In the genomic region with DNA sequence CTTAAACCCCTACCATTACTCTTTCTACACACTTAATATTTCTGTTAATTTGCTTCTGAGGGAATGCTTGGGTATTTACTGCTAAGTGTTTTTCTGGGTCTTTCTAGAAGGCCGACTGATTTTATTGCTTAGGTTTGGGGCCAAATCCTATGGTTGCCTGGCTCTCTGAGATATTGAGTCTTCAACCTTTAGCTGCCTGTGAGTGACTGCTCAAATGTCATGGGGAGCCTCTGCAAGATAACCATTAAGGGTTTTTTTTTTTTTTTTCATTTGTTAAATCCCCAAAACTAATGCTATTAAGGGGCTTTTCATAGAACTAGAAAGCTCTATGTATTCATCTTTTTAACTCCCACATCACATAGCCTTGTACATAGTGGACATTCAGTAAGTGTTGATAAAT, we compare ENCODE assay signal across 29 cellular contexts.
"Had no signal": no experiment of that assay in that cellular context is flagged by ENCODE, and none has a peak within 500 bp of the region (broad histone marks: within the 10 kb centered on the region; RNA-seq: fewer than 3 reads in every experiment).

No MANE protein-coding gene starts in this region.

- DNase-seq: activated CD4-positive, alpha-beta memory T cell treated with anti-CD3 and anti-CD28 coated beads, Interleukin-2, amount 10 ng/mL, durations not matched to agents 7 days and 5 days; activated CD4-positive, alpha-beta T cell treated with anti-CD3 and anti-CD28 coated beads for 1 hour; activated CD4-positive, alpha-beta T cell treated with anti-CD3 and anti-CD28 coated beads for 4 hours; activated CD4-positive, alpha-beta T cell treated with anti-CD3 and anti-CD28 coated beads, Interleukin-2, amount 10 ng/mL, durations not matched to agents 7 days and 5 days; activated CD4-positive, alpha-beta T cell treated with anti-CD3 and anti-CD28 coated beads, Interleukin-2, amount 50 U/mL, for 4 hours; activated CD8-positive, alpha-beta memory T cell treated with anti-CD3 and anti-CD28 coated beads, Interleukin-2, amount 50 U/mL, for 48 hours; activated effector memory CD4-positive, alpha-beta T cell treated with Interleukin-2 at 50 U/mL for 16 hours; activated gamma-delta T cell treated with Interleukin-2 at 50 U/mL for 16 hours; activated naive CD4-positive, alpha-beta T cell treated with anti-CD3 and anti-CD28 coated beads, Interleukin-2, amount 50 U/mL, for 16 hours; activated naive CD4-positive, alpha-beta T cell treated with Interleukin-2 at 50 U/mL for 16 hours; activated T-cell treated with anti-CD3 and anti-CD28 coated beads for 4 hours; activated T-cell treated with anti-CD3 and anti-CD28 coated beads, Interleukin-2, amount 50 U/mL, for 24 hours; amniotic stem cell; anterior cingulate cortex; brain microvascular endothelial cell; dorsolateral prefrontal cortex; effector memory CD4-positive, alpha-beta T cell; endodermal cell; foreskin keratinocyte; heart right ventricle; T-helper 2 cell had no signal

- H3K4me3 ChIP-seq: coronary artery, dorsolateral prefrontal cortex, esophagus muscularis mucosa, gastroesophageal sphincter, heart right ventricle had no signal

- H3K27me3 ChIP-seq: brain microvascular endothelial cell, dorsolateral prefrontal cortex, esophagus muscularis mucosa, foreskin keratinocyte, gastroesophageal sphincter had no signal

- FAIRE-seq: bronchial epithelial cell, TTC549 had no signal

- H3K36me3 ChIP-seq: brain microvascular endothelial cell, esophagus muscularis mucosa, gastroesophageal sphincter, heart right ventricle had no signal

- H3K9me3 ChIP-seq: esophagus muscularis mucosa, gastroesophageal sphincter, heart right ventricle had no signal

- H3K4me1 ChIP-seq: foreskin keratinocyte had no signal

- ATAC-seq: activated T-helper 17 cell treated with anti-CD3 and anti-CD28 coated beads, Interleukin-2, amount 50 U/mL, for 72 hours; foreskin keratinocyte; gastroesophageal sphincter; heart right ventricle; WTC11 had no signal

- H3K27ac ChIP-seq: brain microvascular endothelial cell, coronary artery, esophagus muscularis mucosa, foreskin keratinocyte, gastroesophageal sphincter, heart right ventricle, VCaP had no signal
